11 cellular contexts compared by ENCODE assay signal in genomic region chr16:10619271-10619849, GRCh38. TPM values are rescaled to one million over a fixed set of nuclear protein-coding genes. Genes with fewer than 3 reads are reported as not detected.
DNase-seq lines count a peak whose midpoint lies in the region; ATAC-seq and TF ChIP-seq lines count a peak whose summit lies in the region.
"Had no signal": no experiment of that assay in that cellular context is flagged by ENCODE, and none has a peak within 500 bp of the region (broad histone marks: within the 10 kb centered on the region; RNA-seq: fewer than 3 reads in every experiment).

No MANE protein-coding gene starts in this region.

- H3K27me3 ChIP-seq in body of pancreas, result no peaks in the 10 kb centered on the region

- intact Hi-C loops in body of pancreas (cut with DNase I), result no loop called here

- ATAC-seq in body of pancreas (peak; percentile 21), memory B cell (ENCODE audit: low read depth) (peak; percentile 68)
- ATAC-seq: CD8-positive, alpha-beta T cell had no signal

- H3K9me3 Mint-ChIP-seq in memory B cell, result no peaks in the 10 kb centered on the region
- H3K9me3 Mint-ChIP-seq: CD8-positive, alpha-beta T cell had no signal

- peaks cover 9% of the 10 kb centered on the region for H3K4me1 Mint-ChIP-seq in memory B cell

- H3K4me3 ChIP-seq in body of pancreas, result no peak overlapping the region

- no peak overlapping the region for H3K27ac ChIP-seq in body of pancreas

- H3K9me3 ChIP-seq in body of pancreas, result no peaks in the 10 kb centered on the region

- peak; percentile 2 for DNase-seq in activated naive CD4-positive, alpha-beta T cell treated with Interleukin-2 at 50 U/mL for 16 hours
- no peak for DNase-seq in activated naive CD4-positive, alpha-beta T cell (lab: John Stamatoyannopoulos, UW)
- DNase-seq in body of pancreas (peak in 3 of 4 donors; percentile 20 to 70 (median 24)), memory B cell (ENCODE audit: low spot score in 2 of 2) (no peak), ureter (ENCODE audit: low spot score) (peak; percentile 62), T-helper 9 cell (no peak), NCI-H1105 treated with DMSO at 0.1 percent for 48 hours (lab: John Stamatoyannopoulos, UW) (no peak), NCI-H524 (lab: John Stamatoyannopoulos, UW) (no peak)
- DNase-seq: CD8-positive, alpha-beta T cell; kidney; NCI-H446 treated with DMSO at 0.1 percent for 48 hours had no signal

- no peaks in the 10 kb centered on the region for H3K36me3 Mint-ChIP-seq in memory B cell
- H3K36me3 Mint-ChIP-seq: CD8-positive, alpha-beta T cell had no signal

- peaks cover 3% of the 10 kb centered on the region for H3K27me3 Mint-ChIP-seq in memory B cell

- no peak for TF ChIP-seq CTCF in body of pancreas (IDR thresholded peaks at IDR 0.05)

- H3K36me3 ChIP-seq in body of pancreas (replicated peaks in 1 of 2; ENCODE audit: insufficient read depth in 1 of 2, low read depth in 2 of 2), result no peaks in the 10 kb centered on the region

- H3K27ac Mint-ChIP-seq in memory B cell, result no peak overlapping the region
- H3K27ac Mint-ChIP-seq: CD8-positive, alpha-beta T cell had no signal

- peak overlapping the region; percentile 21 for H3K4me3 Mint-ChIP-seq in memory B cell
- H3K4me3 Mint-ChIP-seq: CD8-positive, alpha-beta T cell had no signal

- H3K4me1 ChIP-seq in body of pancreas, result peaks cover 5% of the 10 kb centered on the region

- no peak for TF ChIP-seq POLR2A in body of pancreas (IDR thresholded peaks at IDR 0.05)

- WGBS in body of pancreas, 2 donors, result 22 to 25% methylated on average over 15 to 24 of the region's 25 CpGs

RNA-seq across cellular contexts. Expression of gene EMP2, which starts 39.0 kb away (rescaled TPM):
- total RNA-seq in body of pancreas, result 10 to 100 TPM in 1 of 2 donors, 1 to 10 TPM in 1; 8.6 to 17.9 TPM
- total RNA-seq in ureter, result 174 TPM
- total RNA-seq: CD8-positive, alpha-beta T cell had no signal

Comparison
In these comparisons a context has a peak if more than half of its experiments do, and no peak if none do; other contexts are left out.
1. DNase-seq: peak in activated naive CD4-positive, alpha-beta T cell treated with Interleukin-2 at 50 U/mL for 16 hours (single experiment), body of pancreas (3 of 4) and ureter (single experiment); none in activated naive CD4-positive, alpha-beta T cell (0 of 4), memory B cell (0 of 2), T-helper 9 cell (single experiment), NCI-H1105 treated with DMSO at 0.1 percent for 48 hours (single experiment) and NCI-H524 (0 of 2).